34 cellular contexts compared by ENCODE assay signal in genomic region chr4:75786938-75787337, GRCh38.
DNase-seq lines count a peak whose midpoint lies in the region; ATAC-seq, FAIRE-seq and TF ChIP-seq lines count a peak whose summit lies in the region.
"Had no signal": no experiment of that assay in that cellular context is flagged by ENCODE, and none has a peak within 500 bp of the region (broad histone marks: within the 10 kb centered on the region; RNA-seq: fewer than 3 reads in every experiment).

No MANE protein-coding gene starts in this region.

- no peaks in the 10 kb centered on the region for H3K79me2 ChIP-seq in OCI-LY3 (ENCODE audit: low read length)

- WGBS in small intestine, 3 donors = 75 to 93% (median 92%) methylated on average over 1 of the region's 1 CpG

- H3K27ac ChIP-seq in OCI-LY3 (ENCODE audit: low read length) = peak overlapping the region; percentile 15; the same call in 1 of the 2 replicates
- H3K27ac ChIP-seq in small intestine (ENCODE audit: low read depth in 1 of 2, low read length in 1 of 2) = no peak overlapping the region
- H3K27ac ChIP-seq: adrenal gland; BLaER1 treated with 17β-estradiol and CSF1 and Interleukin-3, amounts not matched to agents 10 nM and 100 nM; right lobe of liver; stomach; tibial artery had no signal

- H3K9me3 ChIP-seq in OCI-LY3 (ENCODE audit: insufficient read depth, low read length) = no peaks in the 10 kb centered on the region
- no peaks in the 10 kb centered on the region for H3K9me3 ChIP-seq in small intestine (ENCODE audit: control insufficient read depth, low read depth)
- H3K9me3 ChIP-seq: adrenal gland; BLaER1 treated with 17β-estradiol and CSF1 and Interleukin-3, amounts not matched to agents 10 nM and 100 nM; right lobe of liver; stomach; tibial artery had no signal

- H2AFZ ChIP-seq in OCI-LY3 (ENCODE audit: low read depth, low read length) = no peak overlapping the region

- no peak for FAIRE-seq in small intestine (lab: Jason Lieb, UNC)
- FAIRE-seq: GM12892 had no signal

- H3K4me3 ChIP-seq in OCI-LY3 (ENCODE audit: low read length) (no peak overlapping the region), small intestine (ENCODE audit: low read depth in 1 of 2, low read length in 2 of 2) (no peak overlapping the region)
- H3K4me3 ChIP-seq: adrenal gland; BLaER1 treated with 17β-estradiol and CSF1 and Interleukin-3, amounts not matched to agents 10 nM and 100 nM; right lobe of liver; stomach; tibial artery had no signal

- peaks cover 12% of the 10 kb centered on the region for H3K36me3 Mint-ChIP-seq in progenitor cell of endocrine pancreas (ENCODE audit: insufficient read depth)

- H3K4me1 ChIP-seq in OCI-LY3 (ENCODE audit: low read length) (peaks cover 26% of the 10 kb centered on the region), small intestine (ENCODE audit: control insufficient read depth in 2 of 2, insufficient read depth in 1 of 2, low read depth in 1 of 2, low read length in 1 of 2) (no peaks in the 10 kb centered on the region)
- H3K4me1 ChIP-seq: BLaER1 treated with 17β-estradiol and CSF1 and Interleukin-3, amounts not matched to agents 10 nM and 100 nM; right lobe of liver; stomach; tibial artery had no signal

- no peak for TF ChIP-seq CTCF in OCI-LY3 (IDR thresholded peaks at IDR 0.05; ENCODE audit: low read depth, low read length)
- TF ChIP-seq CTCF in progenitor cell of endocrine pancreas (IDR thresholded peaks at IDR 0.05; ENCODE audit: unreplicated experiment) = no peak

- peaks cover 4% of the 10 kb centered on the region; the same call in 1 of the 2 replicates for H4K20me1 ChIP-seq in OCI-LY3 (ENCODE audit: insufficient read depth, low read length)

- peak; percentile 13 for ATAC-seq in GM19025 (IDR thresholded peaks at IDR 0.05; ENCODE audit: low read depth, unreplicated experiment)
- ATAC-seq in HG02678 (IDR thresholded peaks at IDR 0.05; ENCODE audit: unreplicated experiment) = peak; percentile 29
- no peak for ATAC-seq in HG03045 (IDR thresholded peaks at IDR 0.05; ENCODE audit: unreplicated experiment)
- ATAC-seq: esophagus mucosa, left ventricle myocardium superior had no signal

- H3K27ac Mint-ChIP-seq in progenitor cell of endocrine pancreas = peak overlapping the region; percentile 56
- H3K27ac Mint-ChIP-seq: activated CD4-positive, alpha-beta memory T cell treated with anti-CD3 and anti-CD28 coated beads for 36 hours; activated T-helper 1 cell treated with anti-CD3 and anti-CD28 coated beads, Interleukin-12 subunit alpha, Interleukin-12 subunit beta, Interleukin-2, Interleukin-4 antibody, amounts not matched to agents 30 ng/mL and 10 ng/mL and 1 ng/mL, durations not matched to agents 14 hours and 24 hours and 36 hours; endodermal cell; H9; T-helper 2 cell treated with Interferon-gamma antibody and Interleukin-4, amounts not matched to agents 5 μg/mL and 100 μg/mL, for 36 hours had no signal

- H3K4me3 Mint-ChIP-seq in progenitor cell of endocrine pancreas (ENCODE audit: low read depth) = no peak overlapping the region
- H3K4me3 Mint-ChIP-seq: activated CD4-positive, alpha-beta memory T cell treated with anti-CD3 and anti-CD28 coated beads for 36 hours; activated T-helper 1 cell treated with anti-CD3 and anti-CD28 coated beads, Interleukin-12 subunit alpha, Interleukin-12 subunit beta, Interleukin-2, Interleukin-4 antibody, amounts not matched to agents 30 ng/mL and 10 ng/mL and 1 ng/mL, durations not matched to agents 14 hours and 24 hours and 36 hours; endodermal cell; H9; T-helper 2 cell treated with Interferon-gamma antibody and Interleukin-4, amounts not matched to agents 5 μg/mL and 100 μg/mL, for 36 hours had no signal

- H3K36me3 ChIP-seq in OCI-LY3 (replicated peaks; ENCODE audit: low read depth, low read length) (peaks cover 38% of the 10 kb centered on the region), small intestine (ENCODE audit: control insufficient read depth in 2 of 2, insufficient read depth in 2 of 2, low read length in 2 of 2) (peaks cover 8 to 13% of the 10 kb centered on the region in 2 donors)

- no peaks in the 10 kb centered on the region for H3K27me3 ChIP-seq in OCI-LY3 (ENCODE audit: low read depth, low read length)
- H3K27me3 ChIP-seq in small intestine (ENCODE audit: control insufficient read depth in 2 of 2, insufficient read depth in 2 of 2, low read length in 2 of 2) = no peaks in the 10 kb centered on the region
- H3K27me3 ChIP-seq: adrenal gland; BLaER1 treated with 17β-estradiol and CSF1 and Interleukin-3, amounts not matched to agents 10 nM and 100 nM; right lobe of liver; stomach; tibial artery had no signal

- peaks cover 3% of the 10 kb centered on the region for H3K4me1 Mint-ChIP-seq in progenitor cell of endocrine pancreas (ENCODE audit: low read depth)
- H3K4me1 Mint-ChIP-seq: endodermal cell, H9 had no signal

- H3K9me3 Mint-ChIP-seq in progenitor cell of endocrine pancreas (ENCODE audit: low read depth) = no peaks in the 10 kb centered on the region
- H3K9me3 Mint-ChIP-seq: activated CD4-positive, alpha-beta memory T cell treated with anti-CD3 and anti-CD28 coated beads for 36 hours; activated T-helper 1 cell treated with anti-CD3 and anti-CD28 coated beads, Interleukin-12 subunit alpha, Interleukin-12 subunit beta, Interleukin-2, Interleukin-4 antibody, amounts not matched to agents 30 ng/mL and 10 ng/mL and 1 ng/mL, durations not matched to agents 14 hours and 24 hours and 36 hours; endodermal cell; H9; T-helper 2 cell treated with Interferon-gamma antibody and Interleukin-4, amounts not matched to agents 5 μg/mL and 100 μg/mL, for 36 hours had no signal

- no peaks in the 10 kb centered on the region for H3K27me3 Mint-ChIP-seq in progenitor cell of endocrine pancreas
- H3K27me3 Mint-ChIP-seq: activated CD4-positive, alpha-beta memory T cell treated with anti-CD3 and anti-CD28 coated beads for 36 hours had no signal

- DNase-seq in progenitor cell of endocrine pancreas (ENCODE audit: low spot score, unreplicated experiment) (no peak), small intestine (no peak), NCI-H510A treated with DMSO at 0.1 percent for 48 hours (lab: John Stamatoyannopoulos, UW) (no peak)
- DNase-seq: activated CD4-positive, alpha-beta memory T cell treated with anti-CD3 and anti-CD28 coated beads for 36 hours; activated CD4-positive, alpha-beta T cell treated with anti-CD3 and anti-CD28 coated beads for 1 hour; activated CD8-positive, alpha-beta memory T cell treated with anti-CD3 and anti-CD28 coated beads, Interleukin-2, amount 50 U/mL, for 48 hours; activated naive CD4-positive, alpha-beta T cell treated with Interleukin-2 at 50 U/mL for 16 hours; adrenal gland; central memory CD4-positive, alpha-beta T cell; dermis blood vessel endothelial cell; DMS53; endodermal cell; glutamatergic neuron; H9; left ventricle myocardium superior; NCI-H1436; NCI-H2081 treated with DMSO at 0.1 percent for 48 hours; NCI-H226; NCI-H748 treated with DMSO at 0.1 percent for 48 hours; posterior cingulate gyrus; right lobe of liver; SIG-M5; stimulated activated CD4-positive, alpha-beta T cell treated with anti-CD3 and anti-CD28 coated beads, Interleukin-2, amount 100 ng/mL, for 48 hours; stomach; tibial artery had no signal

- H3K4me2 ChIP-seq in OCI-LY3 (ENCODE audit: low read length) = no peak overlapping the region
- H3K4me2 ChIP-seq: BLaER1 treated with 17β-estradiol and CSF1 and Interleukin-3, amounts not matched to agents 10 nM and 100 nM had no signal

- H3K9ac ChIP-seq in OCI-LY3 (ENCODE audit: low read length) = no peak overlapping the region
- H3K9ac ChIP-seq: BLaER1 treated with 17β-estradiol and CSF1 and Interleukin-3, amounts not matched to agents 10 nM and 100 nM had no signal
